1 cellular context compared by ENCODE assay signal in genomic region chr6:150865406-150866146, GRCh38.
TF ChIP-seq lines count a peak whose summit lies in the region.

MTHFD1L (plus strand) TSS chr6:150865702; CDS start chr6:150865823, 121 bp downstream.

TF ChIP-seq in WTC11, 78 proteins besides CTCF, POLR2A, EP300 and RAD21 (continued from another document):
- TF ChIP-seq ZNF232 (CRISPR knock-in tag; IDR thresholded peaks at IDR 0.05) (no peak), TCF7 (CRISPR knock-in tag; IDR thresholded peaks at IDR 0.05; ENCODE audit: low read depth) (no peak; the same call in 1 of the 2 replicates), SP1 (CRISPR knock-in tag; conservative IDR thresholded peaks at IDR 0.05) (no peak; the same call in 1 of the 2 replicates)
TF ChIP-seq in WTC11: peak in this region for 7.
